1 cellular context compared by ENCODE assay signal in genomic region chr3:78645628-78646310, GRCh38.
TF ChIP-seq lines count a peak whose summit lies in the region.

No MANE protein-coding gene starts in this region.

TF ChIP-seq in GM12878, 131 proteins besides CTCF, POLR2A, EP300 and RAD21 (continued from another document):
- TF ChIP-seq ZBTB11 (CRISPR knock-in tag; IDR thresholded peaks at IDR 0.05) (no peak), NBN (IDR thresholded peaks at IDR 0.05) (peak; percentile 36; the same call in 1 of the 2 replicates), SMC3 (IDR thresholded peaks at IDR 0.05; ENCODE audit: borderline replicate concordance, low read length) (peak; percentile 65; the same call in 1 of the 2 replicates), MTA2 (IDR thresholded peaks at IDR 0.05; ENCODE audit: low read depth) (peak; percentile 67; the same call in 1 of the 2 replicates), ZNF24 (IDR thresholded peaks at IDR 0.05) (no peak), SPI1 (IDR thresholded peaks at IDR 0.05; ENCODE audit: borderline replicate concordance, insufficient read depth, low read depth, low read length) (peak; percentile 86), SKIL (IDR thresholded peaks at IDR 0.05; ENCODE audit: low read depth, poor library complexity, severe bottlenecking) (peak; percentile 36), EED (IDR thresholded peaks at IDR 0.05; ENCODE audit: low read depth) (no peak), NFYA (IDR thresholded peaks at IDR 0.05; ENCODE audit: borderline replicate concordance, low read depth, low read length) (no peak), HDAC6 (IDR thresholded peaks at IDR 0.05; ENCODE audit: unreplicated experiment) (no peak), JUNB (IDR thresholded peaks at IDR 0.05) (0 out of 2 replicates have a peak, but pooled peaks have one; percentile 10), ZNF217 (IDR thresholded peaks at IDR 0.05) (0 out of 2 replicates have a peak, but pooled peaks have one; percentile 31), MYB (IDR thresholded peaks at IDR 0.05; ENCODE audit: borderline replicate concordance, low read depth, low read length) (no peak), RB1 (IDR thresholded peaks at IDR 0.05; ENCODE audit: borderline replicate concordance) (peak; percentile 72; the same call in 1 of the 2 replicates)
